In the genomic region with DNA sequence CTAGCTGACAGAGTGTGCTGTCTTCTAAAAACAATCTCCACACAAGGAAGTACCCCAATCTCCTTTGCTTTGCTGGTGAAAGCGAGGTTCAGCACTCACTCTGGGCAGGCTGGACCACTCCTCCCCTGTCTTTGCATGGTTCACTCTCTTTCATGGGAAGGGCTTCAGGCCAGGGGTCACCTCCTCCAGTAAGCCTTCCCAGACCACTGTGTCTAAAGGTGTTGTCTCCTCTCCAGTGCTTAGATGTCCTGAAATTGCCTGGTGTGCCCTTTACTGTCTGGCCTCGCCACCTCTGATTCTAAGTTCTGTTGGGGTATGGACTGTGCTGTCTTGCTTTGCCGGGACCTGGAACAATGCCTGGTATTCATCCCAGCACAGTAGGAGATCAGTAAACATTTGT, we compare ENCODE assay signal across 16 cellular contexts.
"Had no signal": no experiment of that assay in that cellular context is flagged by ENCODE, and none has a peak within 500 bp of the region (broad histone marks: within the 10 kb centered on the region; RNA-seq: fewer than 3 reads in every experiment).

No MANE protein-coding gene starts in this region.

- H3K4me3 ChIP-seq: ascending aorta, esophagus muscularis mucosa, skin epidermis, stomach, thoracic aorta had no signal

- H3K27me3 ChIP-seq: ascending aorta, esophagus muscularis mucosa, foreskin keratinocyte, neutrophil, stomach had no signal

- H3K9me3 Mint-ChIP-seq: activated CD4-positive, alpha-beta memory T cell treated with anti-CD3 and anti-CD28 coated beads, Interleukin-2, amount 10 ng/mL, durations not matched to agents 7 days and 5 days; activated naive CD8-positive, alpha-beta T cell treated with anti-CD3 and anti-CD28 coated beads, Interleukin-2, amount 10 ng/mL, durations not matched to agents 7 days and 5 days; activated T-cell treated with anti-CD3 and anti-CD28 coated beads, Interleukin-2, amount 50 U/mL, for 72 hours; T-helper 2 cell treated with Interferon-gamma antibody and Interleukin-4, amounts not matched to agents 5 μg/mL and 100 μg/mL, for 36 hours had no signal

- DNase-seq: activated CD4-positive, alpha-beta memory T cell treated with anti-CD3 and anti-CD28 coated beads, Interleukin-2, amount 10 ng/mL, durations not matched to agents 7 days and 5 days; activated CD4-positive, alpha-beta T cell treated with anti-CD3 and anti-CD28 coated beads for 1 hour; activated naive CD8-positive, alpha-beta T cell treated with anti-CD3 and anti-CD28 coated beads, Interleukin-2, amount 10 ng/mL, durations not matched to agents 7 days and 5 days; activated T-cell treated with anti-CD3 and anti-CD28 coated beads, Interleukin-2, amount 50 U/mL, for 72 hours; foreskin keratinocyte; head of caudate nucleus; midbrain; posterior cingulate gyrus; stimulated activated CD4-positive, alpha-beta T cell treated with anti-CD3 and anti-CD28 coated beads, Interleukin-4, amount 100 ng/mL, for 4 hours; stomach had no signal

- ATAC-seq: activated T-cell treated with anti-CD3 and anti-CD28 coated beads, Interleukin-2, amount 50 U/mL, for 72 hours; foreskin keratinocyte had no signal

- H3K36me3 ChIP-seq: neutrophil, thoracic aorta had no signal

- H3K36me3 Mint-ChIP-seq: activated naive CD8-positive, alpha-beta T cell treated with anti-CD3 and anti-CD28 coated beads, Interleukin-2, amount 10 ng/mL, durations not matched to agents 7 days and 5 days had no signal

- H3K27me3 Mint-ChIP-seq: activated CD4-positive, alpha-beta memory T cell treated with anti-CD3 and anti-CD28 coated beads, Interleukin-2, amount 10 ng/mL, durations not matched to agents 7 days and 5 days; activated naive CD8-positive, alpha-beta T cell treated with anti-CD3 and anti-CD28 coated beads, Interleukin-2, amount 10 ng/mL, durations not matched to agents 7 days and 5 days had no signal

- H3K27ac Mint-ChIP-seq: activated CD4-positive, alpha-beta memory T cell treated with anti-CD3 and anti-CD28 coated beads, Interleukin-2, amount 10 ng/mL, durations not matched to agents 7 days and 5 days; activated naive CD8-positive, alpha-beta T cell treated with anti-CD3 and anti-CD28 coated beads, Interleukin-2, amount 10 ng/mL, durations not matched to agents 7 days and 5 days; activated T-cell treated with anti-CD3 and anti-CD28 coated beads, Interleukin-2, amount 50 U/mL, for 72 hours; T-helper 2 cell treated with Interferon-gamma antibody and Interleukin-4, amounts not matched to agents 5 μg/mL and 100 μg/mL, for 36 hours had no signal

- H3K9me3 ChIP-seq: ascending aorta, esophagus muscularis mucosa, neutrophil, stomach, thoracic aorta had no signal

- H3K4me1 Mint-ChIP-seq: activated CD4-positive, alpha-beta memory T cell treated with anti-CD3 and anti-CD28 coated beads, Interleukin-2, amount 10 ng/mL, durations not matched to agents 7 days and 5 days; activated naive CD8-positive, alpha-beta T cell treated with anti-CD3 and anti-CD28 coated beads, Interleukin-2, amount 10 ng/mL, durations not matched to agents 7 days and 5 days had no signal

- H3K4me1 ChIP-seq: ascending aorta, foreskin keratinocyte had no signal

- H3K4me3 Mint-ChIP-seq: activated CD4-positive, alpha-beta memory T cell treated with anti-CD3 and anti-CD28 coated beads, Interleukin-2, amount 10 ng/mL, durations not matched to agents 7 days and 5 days; activated naive CD8-positive, alpha-beta T cell treated with anti-CD3 and anti-CD28 coated beads, Interleukin-2, amount 10 ng/mL, durations not matched to agents 7 days and 5 days; activated T-cell treated with anti-CD3 and anti-CD28 coated beads, Interleukin-2, amount 50 U/mL, for 72 hours; T-helper 2 cell treated with Interferon-gamma antibody and Interleukin-4, amounts not matched to agents 5 μg/mL and 100 μg/mL, for 36 hours had no signal

- H3K27ac ChIP-seq: ascending aorta, esophagus muscularis mucosa, foreskin keratinocyte, neutrophil, stomach, thoracic aorta had no signal
